In genomic region chrX:54640721-54641120, GRCh38 we compare ENCODE assay signal across 11 cellular contexts.
DNase-seq lines count a peak whose midpoint lies in the region; ATAC-seq and TF ChIP-seq lines count a peak whose summit lies in the region.
"Had no signal": no experiment of that assay in that cellular context is flagged by ENCODE, and none has a peak within 500 bp of the region (broad histone marks: within the 10 kb centered on the region; RNA-seq: fewer than 3 reads in every experiment).

No MANE protein-coding gene starts in this region.

- H3K9ac ChIP-seq in HUES48 (ENCODE audit: low read depth, low read length): no peak overlapping the region

- H3K9me3 ChIP-seq in HUES48 (ENCODE audit: control insufficient read depth, insufficient read depth, low read length): peaks cover 28% of the 10 kb centered on the region
- H3K9me3 ChIP-seq in ascending aorta: no peaks in the 10 kb centered on the region

- ATAC-seq in HG02571 (IDR thresholded peaks at IDR 0.05; ENCODE audit: unreplicated experiment): no peak

- H3K4me1 ChIP-seq in HUES48 (ENCODE audit: control insufficient read depth, insufficient read depth, low read length) (peaks cover 18% of the 10 kb centered on the region), ascending aorta (no peaks in the 10 kb centered on the region)

- DNase-seq in ascending aorta (ENCODE audit: low spot score in 2 of 2) (no peak), medulla oblongata (ENCODE audit: extremely low spot score) (peak; percentile 1), putamen (ENCODE audit: low spot score) (no peak), HCEC 1CT (no peak), NCI-H2196 (lab: John Stamatoyannopoulos, UW; ENCODE audit: unreplicated experiment) (no peak)
- DNase-seq: activated T-cell treated with anti-CD3 and anti-CD28 coated beads for 4 hours, NCI-H2227 treated with DMSO at 0.1 percent for 48 hours had no signal

- H3K27ac ChIP-seq in 22Rv1 (peak overlapping the region; percentile 87), HUES48 (ENCODE audit: low read depth, low read length) (peak overlapping the region; percentile 18), ascending aorta (peak overlapping the region; percentile 80 to 87)

- TF ChIP-seq CTCF in 22Rv1 (IDR thresholded peaks at IDR 0.05) (no peak), ascending aorta (IDR thresholded peaks at IDR 0.05) (no peak)

- H3K36me3 ChIP-seq in HUES48 (ENCODE audit: control insufficient read depth, insufficient read depth, low read length): no peaks in the 10 kb centered on the region
- H3K36me3 ChIP-seq in ascending aorta: no peaks in the 10 kb centered on the region

- no peaks in the 10 kb centered on the region for H3K27me3 ChIP-seq in HUES48 (ENCODE audit: control insufficient read depth, insufficient read depth, low read length)
- H3K27me3 ChIP-seq in ascending aorta: no peaks in the 10 kb centered on the region

- H3K4me3 ChIP-seq in HUES48 (ENCODE audit: low read depth, low read length) (peak overlapping the region; percentile 81; the same call in 1 of the 2 replicates), ascending aorta (no peak overlapping the region)
- H3K4me3 ChIP-seq: lung had no signal

- intact Hi-C loops in ascending aorta (cut with DNase I): loop anchor here (5.0 kb wide), 2 partner anchors 158 to 417 kb away; no protein-coding TSS in a partner anchor

Comparison
In these comparisons a context has a peak if more than half of its experiments do, and no peak if none do; other contexts are left out.
1. H3K27ac ChIP-seq: peak in every context shown above with its lines; median percentile 87 in 22Rv1; 84 in ascending aorta; 18 in HUES48.